In genomic region chr9:92770005-92770995, GRCh38 we compare ENCODE assay signal across 9 cellular contexts. TPM values are rescaled to one million over a fixed set of nuclear protein-coding genes. Genes with fewer than 3 reads are reported as not detected.
DNase-seq lines count a peak whose midpoint lies in the region; ATAC-seq and TF ChIP-seq lines count a peak whose summit lies in the region.
"Had no signal": no experiment of that assay in that cellular context is flagged by ENCODE, and none has a peak within 500 bp of the region (broad histone marks: within the 10 kb centered on the region; RNA-seq: fewer than 3 reads in every experiment).

No MANE protein-coding gene starts in this region.

- H2BK15ac ChIP-seq in mesendoderm (replicated peaks; ENCODE audit: low read depth), result no peak overlapping the region

- H3K9ac ChIP-seq in mesendoderm (ENCODE audit: low read length), result no peak overlapping the region

- H3K23ac ChIP-seq in mesendoderm (ENCODE audit: low read length), result no peak overlapping the region

- H3K36me3 ChIP-seq in mesendoderm (ENCODE audit: control insufficient read depth, insufficient read depth, low read length), result no peaks in the 10 kb centered on the region

- no peaks in the 10 kb centered on the region for H3K36me3 Mint-ChIP-seq in activated T-helper 17 cell treated with anti-CD3 and anti-CD28 coated beads, Interleukin-2, amount 50 U/mL, for 72 hours (ENCODE audit: low read depth)

- H2BK5ac ChIP-seq in mesendoderm (ENCODE audit: low read length), result no peak overlapping the region

- no peak overlapping the region for H3K4me2 ChIP-seq in mesendoderm (ENCODE audit: low read length)

- no peak overlapping the region for H3K4me3 ChIP-seq in NB4 (ENCODE audit: low read depth, low read length)
- H3K4me3 ChIP-seq in mesendoderm (ENCODE audit: low read length), result no peak overlapping the region
- H3K4me3 ChIP-seq: coronary artery had no signal

- H3K4me3 Mint-ChIP-seq in activated T-helper 17 cell treated with anti-CD3 and anti-CD28 coated beads, Interleukin-2, amount 50 U/mL, for 72 hours, result no peak overlapping the region

- H3K27ac ChIP-seq in mesendoderm (ENCODE audit: low read depth, low read length), result no peak overlapping the region

- no peaks in the 10 kb centered on the region for H3K27me3 Mint-ChIP-seq in activated T-helper 17 cell treated with anti-CD3 and anti-CD28 coated beads, Interleukin-2, amount 50 U/mL, for 72 hours

- no CpG with 5 or more reads among the region's 9 CpGs for WGBS in mesendoderm (ENCODE audit: extremely low coverage, insufficient coverage, low lambda C conversion rate)

- H4K5ac ChIP-seq in mesendoderm (ENCODE audit: low read length), result no peak overlapping the region

- DNase-seq in DMS153 treated with DMSO at 0.1 percent for 48 hours (lab: John Stamatoyannopoulos, UW; ENCODE audit: unreplicated experiment) (peak; percentile 86), NB4 (ENCODE audit: low read depth) (peak; percentile 86), mesendoderm (peak; percentile 62), T1000 (lab: John Stamatoyannopoulos, UW) (no peak), EL (no peak), NCI-H510A treated with DMSO at 0.1 percent for 48 hours (lab: John Stamatoyannopoulos, UW) (no peak), COLO829 (ENCODE audit: low spot score) (no peak)

- no peak overlapping the region for H3K4ac ChIP-seq in mesendoderm (ENCODE audit: low read depth, low read length)

- H3K79me1 ChIP-seq in mesendoderm (ENCODE audit: low read length), result peaks cover 2% of the 10 kb centered on the region

- H3K79me2 ChIP-seq in mesendoderm (ENCODE audit: control insufficient read depth, insufficient read depth, low read length), result no peaks in the 10 kb centered on the region

- H3K18ac ChIP-seq in mesendoderm (ENCODE audit: low read length), result no peak overlapping the region

- H3K4me1 Mint-ChIP-seq in activated T-helper 17 cell treated with anti-CD3 and anti-CD28 coated beads, Interleukin-2, amount 50 U/mL, for 72 hours, result peaks cover 7% of the 10 kb centered on the region

- no peak overlapping the region for H2BK120ac ChIP-seq in mesendoderm (ENCODE audit: low read depth, low read length)

- peaks cover 4% of the 10 kb centered on the region for H3K4me1 ChIP-seq in mesendoderm (ENCODE audit: control insufficient read depth, low read depth, low read length)

- H3K9me3 Mint-ChIP-seq in activated T-helper 17 cell treated with anti-CD3 and anti-CD28 coated beads, Interleukin-2, amount 50 U/mL, for 72 hours, result no peaks in the 10 kb centered on the region

- H3K27me3 ChIP-seq in mesendoderm (ENCODE audit: insufficient read depth, low read length, poor library complexity), result no peaks in the 10 kb centered on the region

- TF ChIP-seq CTCF in NB4 (IDR thresholded peaks at IDR 0.05; ENCODE audit: low read depth, low read length), result peak; percentile 6

- H3K56ac ChIP-seq in mesendoderm (ENCODE audit: low read length), result peak overlapping the region; percentile 69

- peak overlapping the region; percentile 65 for H3K27ac Mint-ChIP-seq in activated T-helper 17 cell treated with anti-CD3 and anti-CD28 coated beads, Interleukin-2, amount 50 U/mL, for 72 hours

- TF ChIP-seq POLR2A in NB4 (IDR thresholded peaks at IDR 0.05; ENCODE audit: extremely low read depth, insufficient read length), result no peak

- ATAC-seq in activated T-helper 17 cell treated with anti-CD3 and anti-CD28 coated beads, Interleukin-2, amount 50 U/mL, for 72 hours (replicated peaks), result peak; percentile 13

- no peak overlapping the region for H4K8ac ChIP-seq in mesendoderm (ENCODE audit: low read depth, low read length)

- no peak overlapping the region for H2AK5ac ChIP-seq in mesendoderm (ENCODE audit: low read length)

RNA-seq across cellular contexts. Expression of gene BICD2, which starts 5.7 kb away (rescaled TPM):
- 10 to 100 TPM; 14.2 to 24.9 TPM for total RNA-seq in activated T-helper 17 cell treated with anti-CD3 and anti-CD28 coated beads, Interleukin-2, amount 50 U/mL, for 72 hours
- 10.9 TPM for polyA plus RNA-seq in mesendoderm (2013, experiment 1 of 2)
- polyA plus RNA-seq in mesendoderm (2013, experiment 2 of 2), result 11.3 TPM

Comparison
In these comparisons a context has a peak if more than half of its experiments do, and no peak if none do; other contexts are left out.
1. DNase-seq: peak in DMS153 treated with DMSO at 0.1 percent for 48 hours (single experiment), NB4 (single experiment) and mesendoderm (single experiment); none in T1000 (single experiment), EL (single experiment), NCI-H510A treated with DMSO at 0.1 percent for 48 hours (single experiment) and COLO829 (single experiment).